22 cellular contexts compared by ENCODE assay signal in the genomic region with DNA sequence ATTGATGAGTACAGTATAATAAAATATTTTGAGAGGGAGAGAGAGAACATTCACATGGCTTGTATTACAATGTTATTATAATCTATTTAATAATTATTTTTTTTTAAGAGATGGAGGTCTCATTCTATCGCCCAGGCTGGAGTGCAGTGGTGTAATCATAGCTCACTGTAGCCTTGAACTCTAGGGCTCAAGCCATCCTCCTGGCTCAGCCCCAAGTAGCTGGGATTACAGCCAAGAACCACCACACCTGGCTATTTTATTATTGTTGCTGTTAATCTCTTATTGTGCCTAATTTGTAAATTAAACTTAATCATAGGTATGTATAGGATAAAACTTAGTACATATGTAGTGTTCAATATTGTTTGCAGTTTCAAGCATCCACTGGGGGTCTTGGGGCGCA. TPM values are rescaled to one million over a fixed set of nuclear protein-coding genes. Genes with fewer than 3 reads are reported as not detected.
A peak's percentile ranks its signal among the peaks of the same experiment; 100 is the strongest.
DNase-seq lines count a peak whose midpoint lies in the region; ATAC-seq and TF ChIP-seq lines count a peak whose summit lies in the region.
"Had no signal": no experiment of that assay in that cellular context is flagged by ENCODE, and none has a peak within 500 bp of the region (broad histone marks: within the 10 kb centered on the region; RNA-seq: fewer than 3 reads in every experiment).

No MANE protein-coding gene starts in this region.

- no peak overlapping the region for H3K4me3 ChIP-seq in lower leg skin (ENCODE audit: low read depth, poor library complexity, severe bottlenecking)
- H3K4me3 ChIP-seq: colonic mucosa, SJSA1, tibial nerve had no signal

- peaks cover 6% of the 10 kb centered on the region for H3K4me1 Mint-ChIP-seq in stimulated activated naive CD8-positive, alpha-beta T cell treated with anti-CD3 and anti-CD28 coated beads, Interleukin-15, amount 100 ng/mL, for 72 hours

- no peaks in the 10 kb centered on the region for H3K27me3 Mint-ChIP-seq in stimulated activated naive CD8-positive, alpha-beta T cell treated with anti-CD3 and anti-CD28 coated beads, Interleukin-15, amount 100 ng/mL, for 72 hours
- H3K27me3 Mint-ChIP-seq: CD8-positive, alpha-beta memory T cell had no signal

- TF ChIP-seq POLR2A in lower leg skin (IDR thresholded peaks at IDR 0.05): no peak

- intact Hi-C loops in lower leg skin (cut with DNase I; ENCODE audit: low total_unique reads): no loop called here

- peak; percentile 63 for DNase-seq in COR-L47 (lab: John Stamatoyannopoulos, UW)
- DNase-seq in NCI-H69 (lab: John Stamatoyannopoulos, UW): peak; percentile 76
- no peak for DNase-seq in AG08396 (ENCODE audit: low spot score)
- no peak for DNase-seq in lower leg skin (ENCODE audit: low spot score in 2 of 2)
- no peak for DNase-seq in stimulated activated naive CD8-positive, alpha-beta T cell treated with anti-CD3 and anti-CD28 coated beads, Interleukin-15, amount 100 ng/mL, for 72 hours
- DNase-seq: activated CD8-positive, alpha-beta memory T cell treated with anti-CD3 and anti-CD28 coated beads, Interleukin-2, amount 50 U/mL, for 48 hours; activated effector memory CD4-positive, alpha-beta T cell treated with anti-CD3 and anti-CD28 coated beads, Interleukin-2, amount 50 U/mL, for 16 hours; brain microvascular endothelial cell; CD8-positive, alpha-beta memory T cell; colonic mucosa; EL; H9; midbrain; NCI-H1436; nephron progenitor cell; stimulated activated CD4-positive, alpha-beta T cell treated with anti-CD3 and anti-CD28 coated beads, Interleukin-2, amount 100 ng/mL, for 24 hours; stimulated activated naive CD4-positive, alpha-beta T cell treated with Interleukin-2 at 50 U/mL for 16 hours; WERI-Rb-1 had no signal

- no peaks in the 10 kb centered on the region for H3K9me3 Mint-ChIP-seq in stimulated activated naive CD8-positive, alpha-beta T cell treated with anti-CD3 and anti-CD28 coated beads, Interleukin-15, amount 100 ng/mL, for 72 hours
- H3K9me3 Mint-ChIP-seq: CD8-positive, alpha-beta memory T cell; H9; nephron progenitor cell had no signal

- WGBS in lower leg skin, 2 donors: 82 to 85% methylated on average over 2 of the region's 2 CpGs

- no peak for TF ChIP-seq CTCF in lower leg skin (IDR thresholded peaks at IDR 0.05)

- no peak for TF ChIP-seq RAD21 in Ishikawa (IDR thresholded peaks at IDR 0.05; ENCODE audit: low read depth)

- peak; percentile 23 for ATAC-seq in esophagus mucosa
- no peak for ATAC-seq in stimulated activated naive CD8-positive, alpha-beta T cell treated with anti-CD3 and anti-CD28 coated beads, Interleukin-15, amount 100 ng/mL, for 72 hours

- peak overlapping the region in 1 of 2 donors; percentile 40 for H3K27ac Mint-ChIP-seq in stimulated activated naive CD8-positive, alpha-beta T cell treated with anti-CD3 and anti-CD28 coated beads, Interleukin-15, amount 100 ng/mL, for 72 hours
- H3K27ac Mint-ChIP-seq: CD8-positive, alpha-beta memory T cell; nephron progenitor cell had no signal

- no peak for TF ChIP-seq EP300 in Ishikawa (IDR thresholded peaks at IDR 0.05; ENCODE audit: borderline replicate concordance)

- no peak overlapping the region for H3K4me3 Mint-ChIP-seq in stimulated activated naive CD8-positive, alpha-beta T cell treated with anti-CD3 and anti-CD28 coated beads, Interleukin-15, amount 100 ng/mL, for 72 hours
- H3K4me3 Mint-ChIP-seq: H9, nephron progenitor cell had no signal

TF ChIP-seq in Ishikawa, 13 proteins besides CTCF, POLR2A, EP300 and RAD21:
- peak; percentile 66 for TF ChIP-seq NFIC (IDR thresholded peaks at IDR 0.05)
- no peak for TF ChIP-seq CREB1 (IDR thresholded peaks at IDR 0.05; ENCODE audit: low read depth)

RNA-seq across cellular contexts. Expression of gene HS2ST1, which starts 57.8 kb away (rescaled TPM):
- total RNA-seq in esophagus mucosa (11.8 TPM), lower leg skin (10 to 100 TPM in 3 of 4 donors, 1 to 10 TPM in 1; 9.0 to 11.8 (median 10.7) TPM)

RNA-seq across cellular contexts. Expression of gene SELENOF, which starts 58.3 kb away (rescaled TPM):
- 80.5 TPM for total RNA-seq in esophagus mucosa
- 10 to 100 TPM; 52.2 to 92.4 (median 88.0) TPM for total RNA-seq in lower leg skin

Comparison
In these comparisons a context has a peak if more than half of its experiments do, and no peak if none do; other contexts are left out.
1. DNase-seq: peak in COR-L47 (single experiment) and NCI-H69 (single experiment); none in AG08396 (single experiment), lower leg skin (0 of 2) and stimulated activated naive CD8-positive, alpha-beta T cell treated with anti-CD3 and anti-CD28 coated beads, Interleukin-15, amount 100 ng/mL, for 72 hours (0 of 2).